Comparison of ENCODE assay signal across 9 cellular contexts in the genomic region with DNA sequence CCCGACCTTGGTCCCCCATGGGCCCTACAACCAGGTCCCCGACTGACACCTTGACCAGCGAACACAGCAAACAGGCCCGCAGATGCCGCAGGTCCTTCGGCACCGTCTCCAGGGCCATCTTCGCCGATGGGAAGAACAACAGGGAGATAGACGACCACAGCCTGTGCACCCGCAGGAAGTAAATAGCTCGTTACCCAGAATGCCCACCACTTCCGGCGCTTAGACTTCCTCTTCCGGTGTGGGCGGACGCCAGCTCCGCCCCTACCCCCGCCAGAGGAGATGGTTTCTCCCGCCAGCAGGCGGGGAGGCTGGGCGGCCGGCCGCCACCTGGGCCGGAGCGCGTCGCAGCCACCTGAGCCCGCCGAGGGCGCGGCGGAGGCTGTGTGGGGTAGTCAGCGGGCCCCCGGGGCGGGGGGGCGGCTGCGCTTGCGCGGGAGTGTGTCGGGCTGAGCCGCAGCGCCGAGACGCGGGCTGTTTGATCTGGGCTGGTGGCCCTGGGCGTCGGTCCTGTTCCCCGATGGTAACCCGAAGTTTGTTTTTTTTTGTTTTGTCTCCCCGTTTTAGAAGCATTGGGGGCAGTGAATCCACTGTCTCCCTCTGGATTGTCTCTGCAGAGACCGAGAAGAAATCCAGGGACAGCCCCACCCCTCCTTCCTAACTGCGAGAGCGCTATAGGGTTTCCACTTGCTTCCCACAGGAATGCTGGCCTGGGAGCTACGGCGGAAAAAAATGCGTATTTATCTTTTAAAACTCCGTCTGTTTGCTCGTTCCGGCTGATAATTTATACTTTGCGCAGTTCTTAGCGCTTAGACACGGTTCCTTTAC. TPM values are rescaled to one million over a fixed set of nuclear protein-coding genes. Genes with fewer than 3 reads are reported as not detected.
DNase-seq lines count a peak whose midpoint lies in the region; ATAC-seq, FAIRE-seq and TF ChIP-seq lines count a peak whose summit lies in the region.
"Had no signal": no experiment of that assay in that cellular context is flagged by ENCODE, and none has a peak within 500 bp of the region (broad histone marks: within the 10 kb centered on the region; RNA-seq: fewer than 3 reads in every experiment).

A gene (minus strand): TSS at position 184 of the 825 bp plus-strand sequence. CDS start 66 bp downstream, at position 118.

- H3K36me3 ChIP-seq in HepG2 (replicated peaks in 1 of 2; ENCODE audit: control insufficient read depth in 1 of 2, insufficient read depth in 2 of 2, low read length in 2 of 2), result peaks cover 36 to 64% of the 10 kb centered on the region in 2 experiments

- peak within 1 kb of the TSS; percentile 73 to 92 (median 88) for H3K4me3 ChIP-seq in HepG2 (replicated peaks in 1 of 3; ENCODE audit: insufficient read depth in 1 of 3, low read depth in 2 of 3, low read length in 3 of 3)

- DNase-seq in CD14-positive monocyte (ENCODE audit: low spot score) (peak; percentile 90), NCI-H526 treated with DMSO at 0.1 percent for 48 hours (lab: John Stamatoyannopoulos, UW) (peak; percentile 92), HepG2 (ENCODE audit: low spot score) (peak; percentile 94)
- DNase-seq in activated CD4-positive, alpha-beta T cell treated with anti-CD3 and anti-CD28 coated beads, Interleukin-2, amount 50 U/mL, for 1 hour, result peak; percentile 88
- peak; percentile 86 to 88 for DNase-seq in stimulated activated CD4-positive, alpha-beta T cell treated with anti-CD3 and anti-CD28 coated beads, Interleukin-2, amount 100 ng/mL, for 48 hours

- peak within 1 kb of the TSS; percentile 90 for H3K9ac ChIP-seq in HepG2 (ENCODE audit: insufficient read depth, low read depth, low read length)

- H3K4me2 ChIP-seq in HepG2 (ENCODE audit: low read depth, low read length), result peak within 1 kb of the TSS; percentile 97

- TSS peak; percentile 96 for BruUV-seq in HepG2 (replicated peaks; lab: Mats Ljungman, UMichigan)

- H3K36me3 Mint-ChIP-seq in CD14-positive monocyte, result peaks cover 28 to 39% of the 10 kb centered on the region in 2 donors
- peaks cover 57% of the 10 kb centered on the region for H3K36me3 Mint-ChIP-seq in dendritic cell treated with granulocyte-macrophage colony-stimulating factor and Interleukin-4, amounts not matched to agents 40 ng/mL and 50 ng/mL, for 4 days (ENCODE audit: low read depth)

- H3K4me3 Mint-ChIP-seq in CD14-positive monocyte, result peak within 1 kb of the TSS; percentile 100
- H3K4me3 Mint-ChIP-seq in dendritic cell treated with granulocyte-macrophage colony-stimulating factor and Interleukin-4, amounts not matched to agents 40 ng/mL and 50 ng/mL, for 4 days, result peak within 1 kb of the TSS; percentile 100

- intact Hi-C loops in CD14-positive monocyte (cut with micrococcal nuclease) (loop anchor here (2.0 to 5.0 kb wide), 3 partner anchors 13 to 65 kb away; a partner anchor contains a TSS), HepG2 (cut with micrococcal nuclease; ENCODE audit: unreplicated experiment) (loop anchor here (1.0 to 2.0 kb wide), 5 partner anchors 17 to 65 kb away; a partner anchor contains a TSS)
- intact Hi-C loops in dendritic cell treated with granulocyte-macrophage colony-stimulating factor and Interleukin-4, amounts not matched to agents 40 ng/mL and 50 ng/mL, for 4 days (cut with micrococcal nuclease), result loop anchor here (1.0 to 10.0 kb wide), 4 partner anchors 8 to 73 kb away; a partner anchor contains a TSS

- in situ Hi-C loops in HepG2 (cut with HindIII; ENCODE audit: extremely low pct_ligation_motif_present, low pct_unique_long_range_greater_than_20kb), result no loop called here

- ATAC-seq in GM19395 (IDR thresholded peaks at IDR 0.05; ENCODE audit: unreplicated experiment) (peak; percentile 83), HG03521 (IDR thresholded peaks at IDR 0.05; ENCODE audit: unreplicated experiment) (peak; percentile 91), HepG2 (peak; percentile 94)

- no peaks in the 10 kb centered on the region for H4K20me1 ChIP-seq in HepG2 (ENCODE audit: insufficient read depth, low read length)

- peak within 1 kb of the TSS; percentile 98 to 100 (median 99) for H3K27ac Mint-ChIP-seq in CD14-positive monocyte
- peak within 1 kb of the TSS; percentile 100 for H3K27ac Mint-ChIP-seq in dendritic cell treated with granulocyte-macrophage colony-stimulating factor and Interleukin-4, amounts not matched to agents 40 ng/mL and 50 ng/mL, for 4 days

- peak; percentile 85 to 86 for TF ChIP-seq POLR2A in HepG2 (IDR thresholded peaks at IDR 0.05; ENCODE audit: insufficient read depth in 1 of 2, low read depth in 2 of 2, low read length in 2 of 2)

- H3K4me1 Mint-ChIP-seq in CD14-positive monocyte, result peaks cover 44% of the 10 kb centered on the region
- H3K4me1 Mint-ChIP-seq in dendritic cell treated with granulocyte-macrophage colony-stimulating factor and Interleukin-4, amounts not matched to agents 40 ng/mL and 50 ng/mL, for 4 days (ENCODE audit: low read depth), result peaks cover 55% of the 10 kb centered on the region

- peak within 1 kb of the TSS; percentile 88 for H3K27ac ChIP-seq in HepG2 (ENCODE audit: extremely low read length, insufficient read depth, low read length)

- no peaks in the 10 kb centered on the region for H3K9me3 ChIP-seq in HepG2 (ENCODE audit: low read length)

- WGBS in HepG2 (ENCODE audit: low lambda C conversion rate), result under 1% methylated on average over 51 of the region's 63 CpGs

- no peak for TF ChIP-seq CTCF in CD14-positive monocyte (IDR thresholded peaks at IDR 0.05)
- TF ChIP-seq CTCF in HepG2 (CRISPR knock-in tag; IDR thresholded peaks at IDR 0.05), result peak; percentile 64

- H3K79me2 ChIP-seq in HepG2 (ENCODE audit: insufficient read depth, low read length), result peaks cover 33% of the 10 kb centered on the region

- POLR2A ChIA-PET in HepG2 (lab: Yijun Ruan, JAX), result interaction anchor here (0.7 to 8.1 kb wide), 27 partner anchors 9 to 803 kb away, joined by 3 to 254 read pairs (median 10); a partner anchor contains a TSS

- peak; percentile 96 for TF ChIP-seq RAD21 in HepG2 (CRISPR knock-in tag; IDR thresholded peaks at IDR 0.05)

- CTCF ChIA-PET in HepG2 (lab: Yijun Ruan, JAX; ENCODE audit: low intra/inter-chr PET ratio, low total read pairs), result interaction anchor here (1.6 to 2.2 kb wide), 2 partner anchors 66 to 96 kb away, joined by 3 to 19 read pairs; a partner anchor contains a TSS

- peaks cover 39% of the 10 kb centered on the region for H3K4me1 ChIP-seq in HepG2 (ENCODE audit: insufficient read depth, low read length)

- H3K27me3 Mint-ChIP-seq in CD14-positive monocyte (ENCODE audit: low read depth in 3 of 3), result peaks cover 0 to 2% (median under 1%) of the 10 kb centered on the region in 3 donors
- H3K27me3 Mint-ChIP-seq in dendritic cell treated with granulocyte-macrophage colony-stimulating factor and Interleukin-4, amounts not matched to agents 40 ng/mL and 50 ng/mL, for 4 days, result peaks cover 1% of the 10 kb centered on the region

- peak; percentile 60 for FAIRE-seq in HepG2 (lab: Jason Lieb, UNC)
- FAIRE-seq: islet of Langerhans had no signal

- TF ChIP-seq EP300 in HepG2 (IDR thresholded peaks at IDR 0.05; ENCODE audit: low read depth in 2 of 2, low read length in 2 of 2), result peak in 1 of 2 experiments; percentile 72; a peak in 2 of 4 replicates
- no peak; the same call in 1 of the 2 replicates for TF ChIP-seq EP300 in HepG2 (CRISPR knock-in tag; IDR thresholded peaks at IDR 0.05; ENCODE audit: borderline replicate concordance)

- no peaks in the 10 kb centered on the region; a peak in 1 of 5 replicates for H3K27me3 ChIP-seq in HepG2 (ENCODE audit: control insufficient read depth in 1 of 2, insufficient read depth in 2 of 2, low read length in 2 of 2)

- no peak within 1 kb of the TSS for H2AFZ ChIP-seq in HepG2 (ENCODE audit: low read length)

- H3K9me3 Mint-ChIP-seq in CD14-positive monocyte, result peaks cover 0 to 2% (median 0%) of the 10 kb centered on the region in 7 donors
- H3K9me3 Mint-ChIP-seq in dendritic cell treated with granulocyte-macrophage colony-stimulating factor and Interleukin-4, amounts not matched to agents 40 ng/mL and 50 ng/mL, for 4 days, result no peaks in the 10 kb centered on the region

TF ChIP-seq in HepG2, 621 proteins besides CTCF, POLR2A, EP300 and RAD21 (continues in another document):
- TF ChIP-seq ZC3H13 (CRISPR knock-in tag; IDR thresholded peaks at IDR 0.05), result peak; percentile 99
- no peak for TF ChIP-seq JDP2 (CRISPR knock-in tag; IDR thresholded peaks at IDR 0.05; ENCODE audit: borderline replicate concordance)

RNA-seq across cellular contexts. Expression of the gene that starts here (rescaled TPM):
- 100 to 1,000 TPM; 241 to 251 TPM for polyA plus RNA-seq in CD14-positive monocyte
- total RNA-seq in HepG2 (2016; rRNA removed; fragmentation: Illumina TruSeq; extraction: Trizol), result 155 and 252 TPM in 2 replicates
- total RNA-seq in HepG2 (2016; cell fraction: cytosol; rRNA removed; fragmentation: Illumina TruSeq; extraction: Trizol; ENCODE audit: low read depth), result 72.2 and 76.4 TPM in 2 replicates
- total RNA-seq in HepG2 (2016; cell fraction: insoluble cytoplasmic fraction; rRNA removed; fragmentation: Illumina TruSeq; extraction: Trizol), result 169 and 290 TPM in 2 replicates
- 130 and 134 TPM in 2 replicates for total RNA-seq in HepG2 (2016; cell fraction: membrane; rRNA removed; fragmentation: Illumina TruSeq; extraction: Trizol)
- 74.4 and 75.7 TPM in 2 replicates for total RNA-seq in HepG2 (2016; cell fraction: nucleus; rRNA removed; fragmentation: Illumina TruSeq; extraction: Trizol)
- polyA plus RNA-seq in HepG2 (2011; rRNA removed), result 231 and 244 TPM in 2 replicates
- 148 and 229 TPM in 2 replicates for polyA plus RNA-seq in HepG2 (2011; cell fraction: cytosol; rRNA removed)
- polyA plus RNA-seq in HepG2 (2011; cell fraction: nucleus; rRNA removed), result 65.5 and 71.0 TPM in 2 replicates
- polyA plus RNA-seq in HepG2 (2012), result 227 and 249 TPM in 2 replicates
- 105 and 107 TPM in 2 replicates for polyA plus RNA-seq in HepG2 (2016; cell fraction: cytosol; fragmentation: Illumina TruSeq; extraction: Trizol; ENCODE audit: low read depth)
- polyA plus RNA-seq in HepG2 (2016; cell fraction: insoluble cytoplasmic fraction; fragmentation: Illumina TruSeq; extraction: Trizol; ENCODE audit: low read depth), result 309 and 341 TPM in 2 replicates
- polyA plus RNA-seq in HepG2 (2016; cell fraction: membrane; fragmentation: Illumina TruSeq; extraction: Trizol; ENCODE audit: low read depth), result 144 and 156 TPM in 2 replicates
- polyA plus RNA-seq in HepG2 (2016; cell fraction: nucleus; fragmentation: Illumina TruSeq; extraction: Trizol; ENCODE audit: insufficient read depth, low read depth), result 164 and 191 TPM in 2 replicates
- polyA minus RNA-seq in HepG2 (2011; rRNA and poly(A)+ RNA removed; ENCODE audit: low replicate concordance), result 68.7 and 109 TPM in 2 replicates
- 45.1 and 56.8 TPM in 2 replicates for polyA minus RNA-seq in HepG2 (2011; cell fraction: cytosol; rRNA and poly(A)+ RNA removed)
- polyA minus RNA-seq in HepG2 (2011; cell fraction: nucleus; rRNA and poly(A)+ RNA removed), result 51.9 and 61.5 TPM in 2 replicates

Comparison
In these comparisons a context has a peak if more than half of its experiments do, and no peak if none do; other contexts are left out.
1. Peak in every context shown above with its lines: DNase-seq, ATAC-seq, H3K4me3 ChIP-seq and H3K27ac ChIP-seq.